In genomic region chr2:103161456-103162289, GRCh38 we compare ENCODE assay signal across 9 cellular contexts.
DNase-seq lines count a peak whose midpoint lies in the region; ATAC-seq and TF ChIP-seq lines count a peak whose summit lies in the region.
"Had no signal": no experiment of that assay in that cellular context is flagged by ENCODE, and none has a peak within 500 bp of the region (broad histone marks: within the 10 kb centered on the region; RNA-seq: fewer than 3 reads in every experiment).

No MANE protein-coding gene starts in this region.

- no peak overlapping the region for H3K4me3 Mint-ChIP-seq in CD14-positive monocyte
- no peak overlapping the region for H3K4me3 Mint-ChIP-seq in activated T-helper 2 cell treated with anti-CD3 and anti-CD28 coated beads, Interferon-gamma antibody, Interleukin-2, Interleukin-4, amounts not matched to agents 10 μg/mL and 5 μg/mL and 100 μg/mL, durations not matched to agents 14 hours and 24 hours and 36 hours (ENCODE audit: low read depth)
- H3K4me3 Mint-ChIP-seq: IgD-negative memory B cell had no signal

- H3K4me1 Mint-ChIP-seq in CD14-positive monocyte: no peaks in the 10 kb centered on the region
- H3K4me1 Mint-ChIP-seq in activated T-helper 2 cell treated with anti-CD3 and anti-CD28 coated beads, Interferon-gamma antibody, Interleukin-2, Interleukin-4, amounts not matched to agents 10 μg/mL and 5 μg/mL and 100 μg/mL, durations not matched to agents 14 hours and 24 hours and 36 hours (ENCODE audit: low read depth): no peaks in the 10 kb centered on the region
- H3K4me1 Mint-ChIP-seq: IgD-negative memory B cell had no signal

- H3K27me3 Mint-ChIP-seq in CD14-positive monocyte (ENCODE audit: low read depth in 3 of 3): peaks cover 2 to 7% (median 3%) of the 10 kb centered on the region in 3 donors
- H3K27me3 Mint-ChIP-seq in activated T-helper 2 cell treated with anti-CD3 and anti-CD28 coated beads, Interferon-gamma antibody, Interleukin-2, Interleukin-4, amounts not matched to agents 10 μg/mL and 5 μg/mL and 100 μg/mL, durations not matched to agents 14 hours and 24 hours and 36 hours (ENCODE audit: low read depth): no peaks in the 10 kb centered on the region

- H3K27ac Mint-ChIP-seq in CD14-positive monocyte: no peak overlapping the region
- no peak overlapping the region for H3K27ac Mint-ChIP-seq in activated T-helper 2 cell treated with anti-CD3 and anti-CD28 coated beads, Interferon-gamma antibody, Interleukin-2, Interleukin-4, amounts not matched to agents 10 μg/mL and 5 μg/mL and 100 μg/mL, durations not matched to agents 14 hours and 24 hours and 36 hours
- H3K27ac Mint-ChIP-seq: IgD-negative memory B cell had no signal

- H3K9me3 Mint-ChIP-seq in CD14-positive monocyte: peaks cover 0 to 2% (median 0%) of the 10 kb centered on the region in 7 donors
- H3K9me3 Mint-ChIP-seq in activated T-helper 2 cell treated with anti-CD3 and anti-CD28 coated beads, Interferon-gamma antibody, Interleukin-2, Interleukin-4, amounts not matched to agents 10 μg/mL and 5 μg/mL and 100 μg/mL, durations not matched to agents 14 hours and 24 hours and 36 hours: no peaks in the 10 kb centered on the region

- DNase-seq in CD14-positive monocyte (ENCODE audit: low spot score) (no peak), NCI-H774 (lab: John Stamatoyannopoulos, UW) (peak; percentile 57), cerebellum (ENCODE audit: low spot score) (peak; percentile 22), lower lobe of right lung (no peak), ecto neural progenitor cell (ENCODE audit: low spot score) (no peak)
- no peak for DNase-seq in activated T-helper 2 cell treated with anti-CD3 and anti-CD28 coated beads, Interferon-gamma antibody, Interleukin-2, Interleukin-4, amounts not matched to agents 10 μg/mL and 5 μg/mL and 100 μg/mL, durations not matched to agents 14 hours and 24 hours and 36 hours (ENCODE audit: low spot score)

- TF ChIP-seq CTCF in CD14-positive monocyte (IDR thresholded peaks at IDR 0.05) (peak; percentile 26), lower lobe of right lung (IDR thresholded peaks at IDR 0.05) (peak; percentile 57)

- H3K36me3 Mint-ChIP-seq in CD14-positive monocyte: no peaks in the 10 kb centered on the region
- H3K36me3 Mint-ChIP-seq in activated T-helper 2 cell treated with anti-CD3 and anti-CD28 coated beads, Interferon-gamma antibody, Interleukin-2, Interleukin-4, amounts not matched to agents 10 μg/mL and 5 μg/mL and 100 μg/mL, durations not matched to agents 14 hours and 24 hours and 36 hours (ENCODE audit: low read depth): no peaks in the 10 kb centered on the region
- H3K36me3 Mint-ChIP-seq: IgD-negative memory B cell had no signal

- H3K27me3 ChIP-seq in lower lobe of right lung (ENCODE audit: low read depth): no peaks in the 10 kb centered on the region

- H3K27ac ChIP-seq in lower lobe of right lung: no peak overlapping the region

- H3K4me3 ChIP-seq in lower lobe of right lung: no peak overlapping the region

- H3K9me3 ChIP-seq in lower lobe of right lung: no peaks in the 10 kb centered on the region

- ATAC-seq in GM18861 (IDR thresholded peaks at IDR 0.05; ENCODE audit: unreplicated experiment) (peak; percentile 88), HG03520 (IDR thresholded peaks at IDR 0.05; ENCODE audit: unreplicated experiment) (peak; percentile 72), lower lobe of right lung (no peak)

- H3K36me3 ChIP-seq in lower lobe of right lung: no peaks in the 10 kb centered on the region

- intact Hi-C loops in CD14-positive monocyte (cut with micrococcal nuclease) (loop anchor here in 1 of 2 donors (10.0 kb wide), 1 partner anchor 1713 kb away; no protein-coding TSS in a partner anchor), lower lobe of right lung (cut with DNase I) (no loop called here)
- intact Hi-C loops in activated T-helper 2 cell treated with anti-CD3 and anti-CD28 coated beads, Interferon-gamma antibody, Interleukin-2, Interleukin-4, amounts not matched to agents 10 μg/mL and 5 μg/mL and 100 μg/mL, durations not matched to agents 14 hours and 24 hours and 36 hours (cut with micrococcal nuclease): loop anchor here (5.0 kb wide), 1 partner anchor 1251 kb away; no protein-coding TSS in a partner anchor

- H3K4me1 ChIP-seq in lower lobe of right lung: no peaks in the 10 kb centered on the region

Comparison
In these comparisons a context has a peak if more than half of its experiments do, and no peak if none do; other contexts are left out.
1. DNase-seq: peak in NCI-H774 (single experiment) and cerebellum (single experiment); none in CD14-positive monocyte (single experiment), lower lobe of right lung (single experiment), activated T-helper 2 cell treated with anti-CD3 and anti-CD28 coated beads, Interferon-gamma antibody, Interleukin-2, Interleukin-4, amounts not matched to agents 10 μg/mL and 5 μg/mL and 100 μg/mL, durations not matched to agents 14 hours and 24 hours and 36 hours (single experiment) and ecto neural progenitor cell (single experiment).
2. ATAC-seq: peak in GM18861 (single experiment) and HG03520 (single experiment); none in lower lobe of right lung (0 of 2).